Comparison of ENCODE assay signal across 1 cellular context in the genomic region with DNA sequence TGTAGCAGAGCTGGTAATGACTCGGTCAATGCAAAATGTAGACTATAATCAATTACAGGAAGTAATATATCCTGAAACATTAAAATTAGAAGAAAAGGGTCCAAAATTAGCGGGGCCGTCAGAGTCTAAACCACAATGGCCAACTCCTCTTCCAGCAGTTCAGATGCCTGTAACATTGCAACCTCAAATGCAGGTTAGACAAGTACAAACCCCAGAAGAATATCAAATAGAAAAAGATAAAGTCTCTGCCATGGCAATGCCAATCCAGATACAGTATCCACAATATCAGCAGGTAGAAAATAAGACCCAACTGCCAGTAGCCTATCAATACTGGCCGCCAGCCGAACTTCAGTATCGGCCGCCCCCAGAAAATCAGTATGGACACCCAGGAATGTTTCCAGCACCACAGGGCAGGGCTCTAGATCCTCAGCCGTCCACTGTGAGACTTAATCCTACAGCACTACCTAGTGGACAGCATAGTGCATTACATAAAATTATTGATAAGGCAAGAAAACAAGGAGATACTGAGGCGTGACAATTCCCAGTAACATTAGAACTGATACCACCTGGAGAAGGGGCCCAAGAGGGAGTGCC.
TF ChIP-seq lines count a peak whose summit lies in the region.

No MANE protein-coding gene starts in this region.

TF ChIP-seq in K562, 482 proteins besides CTCF, POLR2A, EP300 and RAD21 (continued from another document):
- TF ChIP-seq, protein P1, sequence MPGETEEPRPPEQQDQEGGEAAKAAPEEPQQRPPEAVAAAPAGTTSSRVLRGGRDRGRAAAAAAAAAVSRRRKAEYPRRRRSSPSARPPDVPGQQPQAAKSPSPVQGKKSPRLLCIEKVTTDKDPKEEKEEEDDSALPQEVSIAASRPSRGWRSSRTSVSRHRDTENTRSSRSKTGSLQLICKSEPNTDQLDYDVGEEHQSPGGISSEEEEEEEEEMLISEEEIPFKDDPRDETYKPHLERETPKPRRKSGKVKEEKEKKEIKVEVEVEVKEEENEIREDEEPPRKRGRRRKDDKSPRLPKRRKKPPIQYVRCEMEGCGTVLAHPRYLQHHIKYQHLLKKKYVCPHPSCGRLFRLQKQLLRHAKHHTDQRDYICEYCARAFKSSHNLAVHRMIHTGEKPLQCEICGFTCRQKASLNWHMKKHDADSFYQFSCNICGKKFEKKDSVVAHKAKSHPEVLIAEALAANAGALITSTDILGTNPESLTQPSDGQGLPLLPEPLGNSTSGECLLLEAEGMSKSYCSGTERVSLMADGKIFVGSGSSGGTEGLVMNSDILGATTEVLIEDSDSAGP (CRISPR knock-in tag; IDR thresholded peaks at IDR 0.05), result no peak
- no peak for TF ChIP-seq CHD2 (IDR thresholded peaks at IDR 0.05; ENCODE audit: low read depth, low read length)
